7 cellular contexts compared by ENCODE assay signal in the genomic region with DNA sequence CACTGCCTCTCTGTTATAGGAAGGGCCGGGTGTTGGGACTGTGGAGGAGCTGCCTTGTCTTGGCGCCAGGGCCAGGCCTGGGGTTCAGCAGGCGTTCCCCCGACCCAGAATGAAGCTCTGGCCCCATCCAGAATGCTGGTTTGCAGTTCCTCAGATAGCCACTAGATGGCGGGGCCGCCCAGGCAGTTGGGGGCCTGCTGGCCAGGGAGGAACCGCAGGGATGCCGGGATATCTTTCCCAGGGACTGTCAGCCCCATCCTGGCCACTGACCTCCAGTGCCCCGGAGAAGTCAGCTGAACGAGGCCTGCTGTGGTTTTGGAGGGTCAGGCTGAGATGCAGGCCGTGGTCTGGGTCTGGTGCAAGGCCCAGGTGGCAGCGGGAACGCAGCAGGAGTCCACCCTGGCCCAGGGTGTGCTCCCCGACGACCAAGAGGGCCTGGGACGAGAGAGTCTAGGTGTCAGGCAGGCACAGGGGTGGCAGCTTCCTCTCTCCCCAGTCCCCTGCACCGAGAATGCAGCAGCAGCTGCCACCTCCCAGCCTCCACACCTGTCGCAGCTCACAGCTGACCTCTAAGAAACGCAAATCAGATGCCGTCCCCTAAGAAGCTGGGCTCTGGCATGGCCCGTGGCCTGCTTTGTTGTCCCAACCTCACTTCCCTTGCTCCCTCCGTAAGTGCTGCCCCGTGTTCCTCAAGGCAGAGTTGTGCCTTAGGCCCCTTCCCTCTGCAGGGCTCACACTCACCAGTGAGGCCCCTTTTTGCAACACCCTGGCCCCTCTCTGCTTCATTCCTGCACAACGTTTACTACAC. TPM values are rescaled to one million over a fixed set of nuclear protein-coding genes. Genes with fewer than 3 reads are reported as not detected.
DNase-seq lines count a peak whose midpoint lies in the region; ATAC-seq and TF ChIP-seq lines count a peak whose summit lies in the region.

No MANE protein-coding gene starts in this region.

- POLR2A ChIA-PET in MCF 10A (lab: Yijun Ruan, JAX), result interaction anchor here (0.7 to 1.4 kb wide), 5 partner anchors 245 to 347 kb away, joined by 3 to 7 read pairs (median 3); a partner anchor contains a TSS

- no peak for ATAC-seq in GM18870 (IDR thresholded peaks at IDR 0.05; ENCODE audit: unreplicated experiment)

- no peak overlapping the region for H3K4me3 Mint-ChIP-seq in MCF 10A (ENCODE audit: unreplicated experiment)

- H3K9me3 Mint-ChIP-seq in MCF 10A (ENCODE audit: unreplicated experiment), result no peaks in the 10 kb centered on the region

- no peaks in the 10 kb centered on the region for H3K4me1 Mint-ChIP-seq in MCF 10A (ENCODE audit: insufficient read depth, unreplicated experiment)

- no peak overlapping the region for H3K4me3 ChIP-seq in GM12864 (ENCODE audit: low read depth, low read length)

- CTCF ChIA-PET in MCF 10A (lab: Yijun Ruan, JAX), result interaction anchor here (0.5 to 7.3 kb wide), 65 partner anchors 9 to 1121 kb away, joined by 3 to 127 read pairs (median 4); no protein-coding TSS in a partner anchor

- intact Hi-C loops in MCF 10A (cut with micrococcal nuclease), result loop anchor here (1.0 to 5.0 kb wide), 2 partner anchors 318 to 434 kb away; no protein-coding TSS in a partner anchor

- H3K27ac Mint-ChIP-seq in MCF 10A (ENCODE audit: low read depth, unreplicated experiment), result no peak overlapping the region

- TF ChIP-seq CTCF in GM12864 (IDR thresholded peaks at IDR 0.05; ENCODE audit: low read depth, low read length, missing control alignments) (peak; percentile 99), VCaP (conservative IDR thresholded peaks at IDR 0.05) (peak; percentile 91), MCF 10A (IDR thresholded peaks at IDR 0.05; ENCODE audit: unreplicated experiment) (peak; percentile 99)

- H3K27me3 Mint-ChIP-seq in MCF 10A (ENCODE audit: insufficient read depth, unreplicated experiment), result no peaks in the 10 kb centered on the region

- no peaks in the 10 kb centered on the region for H3K36me3 Mint-ChIP-seq in MCF 10A (ENCODE audit: insufficient read depth, unreplicated experiment)

- BruUV-seq in MCF 10A (replicated peaks; lab: Mats Ljungman, UMichigan), result no TSS peak

- H3K27ac ChIP-seq in VCaP, result no peak overlapping the region

- DNase-seq in GM12864 (ENCODE audit: low read depth), result no peak
- DNase-seq in NCI-H1092 (lab: John Stamatoyannopoulos, UW), result peak; percentile 59
- DNase-seq in MCF 10A (ENCODE audit: unreplicated experiment), result peak; percentile 63
- peak; percentile 81 for DNase-seq in inferior parietal cortex (ENCODE audit: extremely low spot score)
- peak; percentile 33 to 47 for DNase-seq in stimulated activated CD4-positive, alpha-beta T cell treated with anti-CD3 and anti-CD28 coated beads, Interleukin-15, amount 100 ng/mL, for 1 hour (ENCODE audit: low read depth in 1 of 2, low spot score in 1 of 2)

RNA-seq across cellular contexts. Expression of a gene that starts 51.2 kb away (rescaled TPM):
- total RNA-seq in MCF 10A (2022), result 5.8 and 6.6 TPM in 2 replicates
